In the genomic region with DNA sequence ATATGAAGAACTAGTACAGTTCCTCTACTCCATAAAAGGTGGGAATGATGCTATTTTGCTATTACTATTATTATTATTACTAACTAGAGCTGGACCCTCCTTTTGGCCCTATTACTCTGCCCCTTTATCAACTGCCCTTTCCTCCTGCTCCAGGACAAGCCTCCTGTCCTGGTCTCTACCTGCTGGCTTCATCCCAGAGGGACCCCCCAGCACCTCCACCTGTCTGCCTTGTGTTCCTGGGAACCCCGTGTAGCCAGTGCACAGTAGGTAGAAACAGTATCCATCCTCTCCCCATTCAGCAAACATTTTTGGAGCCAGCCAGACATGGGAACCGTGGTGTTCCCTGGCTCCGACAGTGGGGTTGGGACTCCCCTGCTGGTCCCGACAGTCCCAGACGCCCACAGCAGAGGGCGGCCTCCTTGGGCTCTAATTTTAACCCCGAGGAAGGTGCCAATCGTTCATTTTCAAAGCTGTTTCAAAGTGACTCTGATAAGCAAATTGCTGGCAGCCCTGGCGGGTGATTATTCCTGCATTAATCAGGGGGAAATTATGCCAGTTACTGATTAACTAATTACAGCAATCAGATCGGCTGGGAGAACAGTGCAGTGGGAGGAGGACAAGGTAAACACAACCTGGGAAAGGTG, we compare ENCODE assay signal across 8 cellular contexts. TPM values are rescaled to one million over a fixed set of nuclear protein-coding genes. Genes with fewer than 3 reads are reported as not detected.
DNase-seq lines count a peak whose midpoint lies in the region; ATAC-seq and TF ChIP-seq lines count a peak whose summit lies in the region.

No MANE protein-coding gene starts in this region.

- H2BK15ac ChIP-seq in mesendoderm (replicated peaks; ENCODE audit: low read depth) = no peak overlapping the region

- H3K79me2 ChIP-seq in DND-41 (ENCODE audit: insufficient read depth, low read length) (no peaks in the 10 kb centered on the region), Loucy (ENCODE audit: insufficient read depth, low read length) (no peaks in the 10 kb centered on the region), mesendoderm (ENCODE audit: control insufficient read depth, insufficient read depth, low read length) (no peaks in the 10 kb centered on the region)

- H3K27ac ChIP-seq in DND-41 (ENCODE audit: low read length) (no peak overlapping the region), mesendoderm (ENCODE audit: low read depth, low read length) (no peak overlapping the region)

- H3K4me1 ChIP-seq in DND-41 (ENCODE audit: insufficient read depth, low read length) (no peaks in the 10 kb centered on the region), Loucy (ENCODE audit: insufficient read depth, low read length, poor library complexity, severe bottlenecking) (no peaks in the 10 kb centered on the region), mesendoderm (ENCODE audit: control insufficient read depth, low read depth, low read length) (no peaks in the 10 kb centered on the region)

- no peak overlapping the region for H4K8ac ChIP-seq in mesendoderm (ENCODE audit: low read depth, low read length)

- H3K9ac ChIP-seq in DND-41 (ENCODE audit: low read depth, low read length) (no peak overlapping the region), Loucy (ENCODE audit: low read depth, low read length, poor library complexity, severe bottlenecking) (no peak overlapping the region), mesendoderm (ENCODE audit: low read length) (no peak overlapping the region)

- ATAC-seq in DND-41 (ENCODE audit: insufficient read depth, low read depth) (no peak), HG02852 (IDR thresholded peaks at IDR 0.05; ENCODE audit: unreplicated experiment) (no peak)

- H4K5ac ChIP-seq in mesendoderm (ENCODE audit: low read length) = no peak overlapping the region

- H2AK5ac ChIP-seq in mesendoderm (ENCODE audit: low read length) = no peak overlapping the region

- H3K23ac ChIP-seq in mesendoderm (ENCODE audit: low read length) = no peak overlapping the region

- peak overlapping the region; percentile 56 for H3K56ac ChIP-seq in mesendoderm (ENCODE audit: low read length)

- H2BK5ac ChIP-seq in mesendoderm (ENCODE audit: low read length) = no peak overlapping the region

- no peaks in the 10 kb centered on the region for H3K79me1 ChIP-seq in mesendoderm (ENCODE audit: low read length)

- TF ChIP-seq CTCF in DND-41 (IDR thresholded peaks at IDR 0.05; ENCODE audit: borderline replicate concordance, extremely low read depth, low read length, poor library complexity, severe bottlenecking) (peak; percentile 22), Loucy (conservative IDR thresholded peaks at IDR 0.05; ENCODE audit: low read length) (peak; percentile 46)

- H3K18ac ChIP-seq in mesendoderm (ENCODE audit: low read length) = no peak overlapping the region

- no peak overlapping the region for H3K4ac ChIP-seq in mesendoderm (ENCODE audit: low read depth, low read length)

- H3K4me2 ChIP-seq in DND-41 (ENCODE audit: insufficient read depth, low read length) (no peak overlapping the region), Loucy (ENCODE audit: low read depth, low read length, poor library complexity, severe bottlenecking) (no peak overlapping the region), mesendoderm (ENCODE audit: low read length) (no peak overlapping the region)

- no peak for DNase-seq in DND-41
- peak; percentile 50 for DNase-seq in cerebellum (ENCODE audit: low spot score)
- peak; percentile 71 for DNase-seq in mesendoderm
- no peak for DNase-seq in activated gamma-delta T cell treated with Interleukin-2 at 50 U/mL for 16 hours
- no peak for DNase-seq in SHP77 (lab: John Stamatoyannopoulos, UW)
- no peak for DNase-seq in T-helper 9 cell

- H3K4me3 ChIP-seq in DND-41 (ENCODE audit: low read depth in 1 of 2, low read length in 2 of 2) (no peak overlapping the region), Loucy (ENCODE audit: low read length, poor library complexity, severe bottlenecking) (no peak overlapping the region), mesendoderm (ENCODE audit: low read length) (no peak overlapping the region)

- no CpG with 5 or more reads among the region's 10 CpGs for WGBS in mesendoderm (ENCODE audit: extremely low coverage, insufficient coverage, low lambda C conversion rate)

- H3K9me3 ChIP-seq in DND-41 (ENCODE audit: insufficient read depth, low read length, severe bottlenecking) (no peaks in the 10 kb centered on the region), Loucy (ENCODE audit: insufficient read depth, low read depth, low read length) (no peaks in the 10 kb centered on the region)

- H3K27me3 ChIP-seq in DND-41 (ENCODE audit: insufficient read depth, low read length, poor library complexity) = peaks cover 17% of the 10 kb centered on the region
- no peaks in the 10 kb centered on the region for H3K27me3 ChIP-seq in Loucy (ENCODE audit: insufficient read depth, low read length, poor library complexity, severe bottlenecking)
- no peaks in the 10 kb centered on the region for H3K27me3 ChIP-seq in mesendoderm (ENCODE audit: insufficient read depth, low read length, poor library complexity)

- H3K9me2 ChIP-seq in Loucy (replicated peaks; ENCODE audit: low read depth, low read length) = no peaks in the 10 kb centered on the region

- H3F3A ChIP-seq in Loucy (ENCODE audit: low read depth) = no peaks in the 10 kb centered on the region

- no peaks in the 10 kb centered on the region for H3K36me3 ChIP-seq in DND-41 (ENCODE audit: insufficient read depth, low read length)
- no peaks in the 10 kb centered on the region for H3K36me3 ChIP-seq in Loucy (ENCODE audit: insufficient read depth, low read length)
- H3K36me3 ChIP-seq in mesendoderm (ENCODE audit: control insufficient read depth, insufficient read depth, low read length) = no peaks in the 10 kb centered on the region

- H2AFZ ChIP-seq in DND-41 (ENCODE audit: low read depth, low read length) (no peak overlapping the region), Loucy (ENCODE audit: low read length) (no peak overlapping the region)

- no peak overlapping the region for H2BK120ac ChIP-seq in mesendoderm (ENCODE audit: low read depth, low read length)

- H4K20me1 ChIP-seq in DND-41 (ENCODE audit: insufficient read depth, low read length) (no peaks in the 10 kb centered on the region), Loucy (ENCODE audit: insufficient read depth, low read length, poor library complexity, severe bottlenecking) (no peaks in the 10 kb centered on the region)

RNA-seq across cellular contexts. Expression of gene MDGA1, which starts 44.2 kb away (rescaled TPM):
- 65.2 TPM for total RNA-seq in cerebellum
- 0.39 TPM for polyA plus RNA-seq in mesendoderm (2013, experiment 1 of 2)
- polyA plus RNA-seq in mesendoderm (2013, experiment 2 of 2) = 0.35 TPM

Comparison
In these comparisons a context has a peak if more than half of its experiments do, and no peak if none do; other contexts are left out.
1. DNase-seq: peak in cerebellum (single experiment) and mesendoderm (single experiment); none in DND-41 (single experiment), activated gamma-delta T cell treated with Interleukin-2 at 50 U/mL for 16 hours (single experiment), SHP77 (0 of 2) and T-helper 9 cell (single experiment).